ENCODE assay signal across 15 cellular contexts in the genomic region with DNA sequence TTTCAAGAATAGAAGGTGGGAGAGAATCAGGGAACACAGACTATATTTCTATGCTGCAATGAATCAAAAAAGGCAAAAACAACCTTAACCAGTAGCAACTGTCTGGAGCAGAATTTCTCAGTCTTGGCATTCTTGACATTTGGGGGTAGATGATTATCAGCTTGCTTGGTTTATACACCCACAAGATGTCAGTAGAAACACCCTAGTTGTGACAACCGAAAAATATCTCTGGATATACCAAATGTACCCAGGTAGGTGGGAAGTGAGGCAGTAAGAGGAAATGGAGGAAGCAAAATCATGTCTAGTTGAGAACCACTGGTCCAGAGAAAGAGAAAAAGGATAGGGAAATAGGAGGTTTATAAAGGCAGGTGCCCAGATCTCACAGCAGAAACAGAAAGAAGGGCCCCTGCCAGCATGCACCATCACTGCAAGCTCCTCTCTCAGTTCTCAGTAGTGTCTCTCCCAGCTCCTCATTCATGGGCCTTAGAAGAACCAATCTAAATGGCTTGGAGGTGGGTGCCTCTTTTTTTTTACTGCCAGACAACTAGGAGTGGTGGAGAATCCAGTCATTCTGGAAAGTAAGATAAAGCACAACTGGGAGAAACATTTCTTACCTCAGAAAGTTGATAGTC. TPM values are rescaled to one million over a fixed set of nuclear protein-coding genes. Genes with fewer than 3 reads are reported as not detected.
DNase-seq lines count a peak whose midpoint lies in the region; ATAC-seq, FAIRE-seq and TF ChIP-seq lines count a peak whose summit lies in the region.
"Had no signal": no experiment of that assay in that cellular context is flagged by ENCODE, and none has a peak within 500 bp of the region (broad histone marks: within the 10 kb centered on the region; RNA-seq: fewer than 3 reads in every experiment).

No MANE protein-coding gene starts in this region.

- TF ChIP-seq CTCF in dorsolateral prefrontal cortex (IDR thresholded peaks at IDR 0.05 in 54 of 56, conservative IDR thresholded peaks at IDR 0.05 in 2 of 56; ENCODE audit: low read depth in 1 of 56, partially characterized antibody in 56 of 56) (peak in 1 of 56 donors; percentile 9), pancreas (IDR thresholded peaks at IDR 0.05) (no peak)

- peak; percentile 71 for ATAC-seq in GM21447 (IDR thresholded peaks at IDR 0.05; ENCODE audit: unreplicated experiment)
- peak; percentile 53 for ATAC-seq in HG03442 (IDR thresholded peaks at IDR 0.05; ENCODE audit: unreplicated experiment)
- ATAC-seq in pancreas: no peak
- ATAC-seq: HCT116, upper lobe of right lung had no signal

- WGBS in pancreas, 2 donors: 84 to 88% methylated on average over 1 of the region's 1 CpG

- peak overlapping the region in 51 of 59 donors; percentile 10 to 80 (median 59) for H3K27ac ChIP-seq in dorsolateral prefrontal cortex
- H3K27ac ChIP-seq in pancreas: no peak overlapping the region
- H3K27ac ChIP-seq: C4-2B, upper lobe of right lung had no signal

- H3K9me3 ChIP-seq in pancreas: no peaks in the 10 kb centered on the region
- H3K9me3 ChIP-seq: upper lobe of right lung had no signal

- no peaks in the 10 kb centered on the region for H3K4me1 ChIP-seq in pancreas

- H3K4me3 ChIP-seq in dorsolateral prefrontal cortex: no peak overlapping the region
- no peak overlapping the region for H3K4me3 ChIP-seq in pancreas
- H3K4me3 ChIP-seq: upper lobe of right lung had no signal

- FAIRE-seq in GM12892 (lab: Jason Lieb, UNC) (peak; percentile 85), pancreas (lab: Jason Lieb, UNC) (no peak)

- TF ChIP-seq POLR2A in GM12892 (IDR thresholded peaks at IDR 0.05; ENCODE audit: low read depth, low read length): no peak

- no peak for DNase-seq in GM12892 (ENCODE audit: insufficient read length)
- no peak for DNase-seq in dorsolateral prefrontal cortex
- no peak for DNase-seq in NCI-H1048 (lab: John Stamatoyannopoulos, UW)
- DNase-seq in HCEC 1CT: no peak
- no peak for DNase-seq in foreskin melanocyte
- DNase-seq in pancreas: no peak
- DNase-seq: activated CD4-positive, alpha-beta T cell treated with anti-CD3 and anti-CD28 coated beads, Interleukin-2, amount 10 ng/mL, durations not matched to agents 7 days and 5 days; IMR-90; left cardiac atrium; SHP77 treated with DMSO at 0.1 percent for 48 hours; upper lobe of right lung had no signal

- no peaks in the 10 kb centered on the region for H3K27me3 ChIP-seq in dorsolateral prefrontal cortex
- no peaks in the 10 kb centered on the region for H3K27me3 ChIP-seq in pancreas
- H3K27me3 ChIP-seq: upper lobe of right lung had no signal

- intact Hi-C loops in dorsolateral prefrontal cortex (cut with DNase I) (no loop called here), pancreas (cut with DNase I) (no loop called here)

- peaks cover 0 to 4% (median 0%) of the 10 kb centered on the region in 3 donors for H3K36me3 ChIP-seq in pancreas

RNA-seq across cellular contexts. Expression of gene MBD2, which starts 50.4 kb away (rescaled TPM):
- 103 TPM for polyA plus RNA-seq in GM12892 (2012; ENCODE audit: missing spikeins)
- total RNA-seq in dorsolateral prefrontal cortex (10 to 100 TPM; 22.9 to 55.8 (median 36.4) TPM), pancreas (10 to 100 TPM; 44.0 to 60.5 (median 51.4) TPM)
- polyA plus RNA-seq in pancreas: 10 to 100 TPM; 15.7 to 20.9 TPM

Comparison
In these comparisons a context has a peak if more than half of its experiments do, and no peak if none do; other contexts are left out.
1. ATAC-seq: peak in GM21447 (single experiment) and HG03442 (single experiment); none in pancreas (0 of 4).
2. H3K27ac ChIP-seq: peak in dorsolateral prefrontal cortex (51 of 59); none in pancreas (0 of 4).